In the genomic region with DNA sequence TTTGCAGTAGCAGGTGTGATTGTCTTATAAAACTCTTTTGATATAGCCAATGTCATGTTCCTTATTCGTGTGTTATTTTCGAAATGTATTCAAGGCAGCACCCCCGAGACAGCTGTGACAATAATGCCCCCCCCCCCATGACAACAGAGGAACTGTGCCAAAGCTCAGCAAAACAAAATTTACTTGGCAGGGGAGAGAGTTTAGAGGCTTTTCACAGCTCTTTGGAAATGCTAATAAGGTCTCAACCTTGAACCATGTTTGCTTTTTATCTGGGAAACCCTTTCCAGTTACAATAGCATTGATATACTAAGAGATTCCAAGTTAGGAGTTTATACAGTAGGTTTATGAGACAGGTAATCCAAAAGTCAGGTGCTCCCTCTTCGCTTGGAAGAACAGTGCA, we compare ENCODE assay signal across 17 cellular contexts. TPM values are rescaled to one million over a fixed set of nuclear protein-coding genes. Genes with fewer than 3 reads are reported as not detected.
DNase-seq lines count a peak whose midpoint lies in the region; ATAC-seq and TF ChIP-seq lines count a peak whose summit lies in the region.
"Had no signal": no experiment of that assay in that cellular context is flagged by ENCODE, and none has a peak within 500 bp of the region (broad histone marks: within the 10 kb centered on the region; RNA-seq: fewer than 3 reads in every experiment).

No MANE protein-coding gene starts in this region.

- no peak overlapping the region for H3K4me3 Mint-ChIP-seq in MCF 10A (ENCODE audit: unreplicated experiment)
- H3K4me3 Mint-ChIP-seq: activated B cell treated with CpG ODN at 0.5 μM for 24 hours; activated naive CD4-positive, alpha-beta T cell treated with anti-CD3 and anti-CD28 coated beads, Interleukin-2, amount 50 U/mL, for 24 hours; CD8-positive, alpha-beta T cell; IgD-negative memory B cell; nephron had no signal

- intact Hi-C loops in MCF 10A (cut with micrococcal nuclease), result no loop called here
- intact Hi-C loops in mammary epithelial cell (cut with micrococcal nuclease), result no loop called here
- intact Hi-C loops in PC-3 (cut with micrococcal nuclease), result loop anchor here (1.0 to 10.0 kb wide), 4 partner anchors 25 to 199 kb away; no protein-coding TSS in a partner anchor
- intact Hi-C loops in right cardiac atrium (cut with DNase I), result loop anchor here in 1 of 4 donors (10.0 kb wide), 1 partner anchor 187 kb away; the partner anchor contains the start of gene NTN4

- H3K27ac ChIP-seq in mammary epithelial cell (ENCODE audit: insufficient read depth, low read depth, low read length) (no peak overlapping the region), PC-3 (ENCODE audit: low read length) (peak overlapping the region; percentile 91), right cardiac atrium (ENCODE audit: low read length) (peak overlapping the region; percentile 75)

- in situ Hi-C loops in mammary epithelial cell (cut with MboI; ENCODE audit: low sequenced_read_pairs in 2 of 2), result no loop called here

- peaks cover 6% of the 10 kb centered on the region for H3K36me3 Mint-ChIP-seq in MCF 10A (ENCODE audit: insufficient read depth, unreplicated experiment)
- H3K36me3 Mint-ChIP-seq: activated naive CD4-positive, alpha-beta T cell treated with anti-CD3 and anti-CD28 coated beads, Interleukin-2, amount 50 U/mL, for 24 hours; CD8-positive, alpha-beta T cell had no signal

- H3K27me3 ChIP-seq in mammary epithelial cell (ENCODE audit: insufficient read depth, low read length), result no peaks in the 10 kb centered on the region
- no peaks in the 10 kb centered on the region for H3K27me3 ChIP-seq in PC-3 (ENCODE audit: low read length)
- no peaks in the 10 kb centered on the region for H3K27me3 ChIP-seq in right cardiac atrium (ENCODE audit: control insufficient read depth, insufficient read depth)

- H2AFZ ChIP-seq in mammary epithelial cell (ENCODE audit: low read depth, low read length) (no peak overlapping the region), PC-3 (ENCODE audit: low read length) (no peak overlapping the region)

- no peak overlapping the region for H3K9ac ChIP-seq in mammary epithelial cell (ENCODE audit: insufficient read depth, low read length)
- peak overlapping the region; percentile 71 for H3K9ac ChIP-seq in PC-3 (ENCODE audit: low read length)

- CTCF ChIA-PET in MCF 10A (lab: Yijun Ruan, JAX), result interaction anchor here (0.6 to 1.7 kb wide), 2 partner anchors 207 to 253 kb away, joined by 3 to 4 read pairs; no protein-coding TSS in a partner anchor
- CTCF ChIA-PET in mammary epithelial cell (lab: Charles Lee; ENCODE audit: low non-redundant PET), result interaction anchor here (0.6 kb wide), 1 partner anchor 35 kb away, joined by 4 read pairs; no protein-coding TSS in a partner anchor
- CTCF ChIA-PET in PC-3 (lab: Charles Lee), result no interaction called here

- WGBS in mammary epithelial cell (ENCODE audit: low coverage, missing lambda C conversion rate), result 56% methylated on average over 4 of the region's 4 CpGs
- WGBS in right cardiac atrium, result 26% methylated on average over 4 of the region's 4 CpGs

- ATAC-seq in PC-3, result no peak
- ATAC-seq in right cardiac atrium, result peak; percentile 32 to 53
- ATAC-seq in HG03280 (IDR thresholded peaks at IDR 0.05; ENCODE audit: unreplicated experiment), result no peak
- ATAC-seq: CD8-positive, alpha-beta T cell had no signal

- H3K4me1 ChIP-seq in mammary epithelial cell (ENCODE audit: insufficient read depth, low read length) (peaks cover 23% of the 10 kb centered on the region), PC-3 (ENCODE audit: insufficient read depth, low read length) (peaks cover 63% of the 10 kb centered on the region), right cardiac atrium (ENCODE audit: control insufficient read depth, insufficient read depth, low read length) (peaks cover 10% of the 10 kb centered on the region)
- H3K4me1 ChIP-seq: left lung had no signal

- BruUV-seq in MCF 10A (replicated peaks; lab: Mats Ljungman, UMichigan) (no TSS peak), mammary epithelial cell (replicated peaks; lab: Mats Ljungman, UMichigan) (no TSS peak), PC-3 (replicated peaks; lab: Mats Ljungman, UMichigan) (no TSS peak)

- H3K9me3 Mint-ChIP-seq in MCF 10A (ENCODE audit: unreplicated experiment), result no peaks in the 10 kb centered on the region
- H3K9me3 Mint-ChIP-seq: activated B cell treated with CpG ODN at 0.5 μM for 24 hours; activated naive CD4-positive, alpha-beta T cell treated with anti-CD3 and anti-CD28 coated beads, Interleukin-2, amount 50 U/mL, for 24 hours; CD8-positive, alpha-beta T cell; IgD-negative memory B cell; nephron had no signal

- no peaks in the 10 kb centered on the region for H3K36me3 ChIP-seq in mammary epithelial cell (ENCODE audit: insufficient read depth, low read length)
- no peaks in the 10 kb centered on the region for H3K36me3 ChIP-seq in PC-3 (ENCODE audit: low read depth, low read length)
- H3K36me3 ChIP-seq: left lung had no signal

- H3K4me2 ChIP-seq in mammary epithelial cell (ENCODE audit: insufficient read depth, low read depth, low read length), result no peak overlapping the region
- peak overlapping the region; percentile 17 for H3K4me2 ChIP-seq in PC-3 (ENCODE audit: low read length)

- no peaks in the 10 kb centered on the region for H3K9me2 ChIP-seq in PC-3 (replicated peaks; ENCODE audit: low read length)

- H3K4me3 ChIP-seq in mammary epithelial cell (replicated peaks in 1 of 3; ENCODE audit: insufficient read depth in 1 of 3, low read depth in 2 of 3, low read length in 3 of 3) (no peak overlapping the region), PC-3 (ENCODE audit: low read length) (no peak overlapping the region), right cardiac atrium (ENCODE audit: low read length) (no peak overlapping the region)
- H3K4me3 ChIP-seq: left lung had no signal

- H3K27ac Mint-ChIP-seq in MCF 10A (ENCODE audit: low read depth, unreplicated experiment), result peak overlapping the region; percentile 94
- H3K27ac Mint-ChIP-seq: activated B cell treated with CpG ODN at 0.5 μM for 24 hours; activated naive CD4-positive, alpha-beta T cell treated with anti-CD3 and anti-CD28 coated beads, Interleukin-2, amount 50 U/mL, for 24 hours; CD8-positive, alpha-beta T cell; IgD-negative memory B cell; nephron had no signal

- TF ChIP-seq CTCF in MCF 10A (IDR thresholded peaks at IDR 0.05; ENCODE audit: unreplicated experiment), result no peak
- TF ChIP-seq CTCF in mammary epithelial cell (conservative IDR thresholded peaks at IDR 0.05 in 1 of 2, IDR thresholded peaks at IDR 0.05 in 1 of 2; ENCODE audit: extremely low read depth in 1 of 2, insufficient read depth in 1 of 2, low read depth in 1 of 2, low read length in 2 of 2), result no peak
- no peak for TF ChIP-seq CTCF in PC-3 (conservative IDR thresholded peaks at IDR 0.05; ENCODE audit: low read depth, low read length)
- no peak for TF ChIP-seq CTCF in GM10266 (IDR thresholded peaks at IDR 0.05; ENCODE audit: control insufficient read depth, insufficient read depth, low read depth, missing control alignments)

- no peak for DNase-seq in MCF 10A (ENCODE audit: unreplicated experiment)
- DNase-seq in mammary epithelial cell, result no peak
- no peak for DNase-seq in PC-3
- DNase-seq in right cardiac atrium, result no peak
- DNase-seq in H4 (ENCODE audit: low spot score), result no peak
- no peak for DNase-seq in stimulated activated CD4-positive, alpha-beta T cell treated with anti-CD3 and anti-CD28 coated beads, Interleukin-12 subunit alpha, Interleukin-12 subunit beta, amount 100 ng/mL, for 4 hours
- DNase-seq in GM10266 (ENCODE audit: extremely low spot score), result no peak
- DNase-seq: ACHN; activated B cell treated with CpG ODN at 0.5 μM for 24 hours; activated CD8-positive, alpha-beta memory T cell treated with anti-CD3 and anti-CD28 coated beads, Interleukin-2, amount 50 U/mL, for 4 hours; CD8-positive, alpha-beta T cell; GOT3 had no signal

- H3F3A ChIP-seq in PC-3 (ENCODE audit: low read length, unreplicated experiment), result no peaks in the 10 kb centered on the region

- dilution Hi-C loops in mammary epithelial cell (cut with HindIII; ENCODE audit: low sequenced_read_pairs), result loop anchor here (25.0 kb wide), 1 partner anchor 230 kb away; no protein-coding TSS in a partner anchor

- H4K20me1 ChIP-seq in mammary epithelial cell (ENCODE audit: insufficient read depth, low read length) (no peaks in the 10 kb centered on the region), PC-3 (ENCODE audit: low read length) (no peaks in the 10 kb centered on the region)

- H3K4me1 Mint-ChIP-seq in MCF 10A (ENCODE audit: insufficient read depth, unreplicated experiment), result peaks cover 20% of the 10 kb centered on the region
- H3K4me1 Mint-ChIP-seq: activated naive CD4-positive, alpha-beta T cell treated with anti-CD3 and anti-CD28 coated beads, Interleukin-2, amount 50 U/mL, for 24 hours had no signal

- H3K79me2 ChIP-seq in mammary epithelial cell (ENCODE audit: insufficient read depth, low read length), result no peaks in the 10 kb centered on the region
- no peaks in the 10 kb centered on the region for H3K79me2 ChIP-seq in PC-3 (ENCODE audit: low read length)

- H3K9me3 ChIP-seq in mammary epithelial cell (replicated peaks; ENCODE audit: insufficient read depth, low read length) (no peaks in the 10 kb centered on the region), PC-3 (ENCODE audit: low read length) (no peaks in the 10 kb centered on the region), right cardiac atrium (ENCODE audit: control insufficient read depth, low read length) (no peaks in the 10 kb centered on the region)
- H3K9me3 ChIP-seq: left lung had no signal

- no peaks in the 10 kb centered on the region for H3K27me3 Mint-ChIP-seq in MCF 10A (ENCODE audit: insufficient read depth, unreplicated experiment)
- H3K27me3 Mint-ChIP-seq: activated naive CD4-positive, alpha-beta T cell treated with anti-CD3 and anti-CD28 coated beads, Interleukin-2, amount 50 U/mL, for 24 hours had no signal

- POLR2A ChIA-PET in MCF 10A (lab: Yijun Ruan, JAX), result interaction anchor here (1.2 kb wide), 1 partner anchor 43 kb away, joined by 4 read pairs; no protein-coding TSS in a partner anchor
- POLR2A ChIA-PET in PC-3 (lab: Charles Lee; ENCODE audit: unreplicated experiment), result no interaction called here

RNA-seq across cellular contexts. Expression of gene USP44, which starts 56.4 kb away (rescaled TPM):
- not detected in 2 replicates for total RNA-seq in MCF 10A (2022)
- total RNA-seq in mammary epithelial cell, result under 1 TPM in 1 of 2 donors, not detected in 1; 0.67 TPM
- polyA plus RNA-seq in mammary epithelial cell, result 0.03 TPM
- not detected for polyA minus RNA-seq in mammary epithelial cell
- not detected in 2 replicates for total RNA-seq in PC-3 (2014; rRNA removed)
- total RNA-seq in right cardiac atrium, result 1 to 10 TPM; 1.1 to 3.4 (median 2.3) TPM
- 0.84 TPM for polyA plus RNA-seq in right cardiac atrium
- 0.06 TPM in 1 of 2 replicates, not detected in the other for total RNA-seq in H4 (2014; rRNA removed; shearing (Covaris generic))

Comparison
In these comparisons a context has a peak if more than half of its experiments do, and no peak if none do; other contexts are left out.
1. ATAC-seq: peak in right cardiac atrium (2 of 2); none in PC-3 (single experiment) and HG03280 (single experiment).